Comparison of ENCODE assay signal across 8 cellular contexts in the genomic region with DNA sequence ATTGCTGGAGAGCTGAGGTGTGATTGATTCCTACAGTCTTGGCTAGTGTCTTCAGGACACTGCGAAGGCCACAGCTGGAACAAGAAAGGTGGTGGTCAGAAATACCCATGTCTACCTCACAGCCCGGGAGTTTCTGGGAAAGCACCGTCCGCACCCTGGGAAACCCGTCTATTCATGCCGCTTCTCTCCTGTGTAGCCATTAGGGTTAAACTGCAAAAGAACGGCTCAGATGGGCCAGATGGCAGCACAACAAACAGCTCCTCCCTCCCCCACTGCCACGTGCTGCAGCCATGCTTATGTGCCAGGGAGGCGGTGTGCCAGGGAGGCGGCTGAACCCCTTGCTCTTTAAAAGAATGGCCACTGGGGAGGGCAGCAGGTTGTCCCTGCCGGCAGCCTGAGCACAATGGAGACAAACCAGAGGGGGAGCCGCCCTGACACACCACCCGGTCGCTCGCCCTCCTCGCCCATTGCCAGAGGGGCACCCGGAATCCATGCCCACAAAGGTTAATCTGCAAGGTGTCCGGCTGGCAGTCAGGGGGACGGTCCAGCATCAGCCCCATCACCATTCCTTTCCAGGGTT.
DNase-seq lines count a peak whose midpoint lies in the region; ATAC-seq and TF ChIP-seq lines count a peak whose summit lies in the region.

No MANE protein-coding gene starts in this region.

- H3K36me3 ChIP-seq in HAP-1 (replicated peaks) (no peaks in the 10 kb centered on the region), OCI-LY7 (ENCODE audit: insufficient read depth, low read length) (no peaks in the 10 kb centered on the region), left lung (no peaks in the 10 kb centered on the region)

- peak overlapping the region; percentile 89 for H3K4me2 ChIP-seq in OCI-LY7 (ENCODE audit: low read length)

- peaks cover 25% of the 10 kb centered on the region for H3K36me3 Mint-ChIP-seq in central memory CD8-positive, alpha-beta T cell (ENCODE audit: insufficient read depth)

- peaks cover 79% of the 10 kb centered on the region for H3K4me1 Mint-ChIP-seq in central memory CD8-positive, alpha-beta T cell

- no peaks in the 10 kb centered on the region for H3K9me3 Mint-ChIP-seq in central memory CD8-positive, alpha-beta T cell

- H2AFZ ChIP-seq in OCI-LY7 (ENCODE audit: low read length), result no peak overlapping the region

- POLR2A ChIA-PET in OCI-LY7 (lab: Charles Lee), result interaction anchor here (0.7 to 7.1 kb wide), 9 partner anchors 8 to 42 kb away, joined by 3 to 127 read pairs (median 4); no protein-coding TSS in a partner anchor

- peaks cover 99% of the 10 kb centered on the region for H3K79me2 ChIP-seq in OCI-LY7 (ENCODE audit: insufficient read depth, low read depth, low read length)

- peak overlapping the region; percentile 18 for H3K4me3 ChIP-seq in HAP-1
- peak overlapping the region; percentile 62 for H3K4me3 ChIP-seq in OCI-LY7 (ENCODE audit: low read depth, low read length, poor library complexity, severe bottlenecking)
- peak overlapping the region; percentile 8 to 31 for H3K4me3 ChIP-seq in left lung

- DNase-seq in Ammon's horn (ENCODE audit: low spot score) (peak; percentile 97), HAP-1 (ENCODE audit: low spot score in 2 of 2) (peak in 1 of 2 experiments; percentile 53), OCI-LY7 (ENCODE audit: low spot score) (peak; percentile 67), left lung (peak; percentile 64 to 82)
- no peak for DNase-seq in central memory CD8-positive, alpha-beta T cell (ENCODE audit: low spot score in 2 of 2)
- peak; percentile 42 for DNase-seq in stimulated activated CD4-positive, alpha-beta T cell treated with anti-CD3 and anti-CD28 coated beads, Interleukin-4, amount 100 ng/mL, for 24 hours
- no peak for DNase-seq in stimulated activated naive CD4-positive, alpha-beta T cell treated with Interleukin-2 at 50 U/mL for 16 hours (lab: John Stamatoyannopoulos, UW)

- BruUV-seq in OCI-LY7 (replicated peaks; lab: Mats Ljungman, UMichigan), result no TSS peak

- H3K4me1 ChIP-seq in HAP-1 (peaks cover 23% of the 10 kb centered on the region), OCI-LY7 (ENCODE audit: insufficient read depth, low read length, poor library complexity, severe bottlenecking) (peaks cover 98% of the 10 kb centered on the region), left lung (peaks cover 35 to 85% of the 10 kb centered on the region in 2 donors)

- no peaks in the 10 kb centered on the region for H3K9me3 ChIP-seq in HAP-1
- H3K9me3 ChIP-seq in OCI-LY7 (ENCODE audit: low read length), result no peaks in the 10 kb centered on the region
- H3K9me3 ChIP-seq in left lung, result no peaks in the 10 kb centered on the region

- no peaks in the 10 kb centered on the region for H3K27me3 Mint-ChIP-seq in central memory CD8-positive, alpha-beta T cell

- in situ Hi-C loops in HAP-1 (cut with MboI; ENCODE audit: low sequenced_read_pairs), result loop anchor here (25.0 kb wide), 1 partner anchor 605 kb away; no protein-coding TSS in a partner anchor

- H3K27me3 ChIP-seq in HAP-1 (ENCODE audit: low read depth) (no peaks in the 10 kb centered on the region; the same call in 1 of the 2 replicates), left lung (no peaks in the 10 kb centered on the region)

- ATAC-seq in central memory CD8-positive, alpha-beta T cell (replicated peaks; ENCODE audit: extremely low read depth, poor library complexity, severe bottlenecking), result no peak
- peak; percentile 82 for ATAC-seq in left lung
- no peak for ATAC-seq in HG03045 (IDR thresholded peaks at IDR 0.05; ENCODE audit: unreplicated experiment)

- intact Hi-C loops in OCI-LY7 (cut with micrococcal nuclease; ENCODE audit: unreplicated experiment) (no loop called here), left lung (cut with DNase I) (no loop called here)

- H3K9me2 ChIP-seq in OCI-LY7 (ENCODE audit: insufficient read depth, low read length), result no peaks in the 10 kb centered on the region

- no peaks in the 10 kb centered on the region for H4K20me1 ChIP-seq in OCI-LY7 (ENCODE audit: insufficient read depth, low read length)

- TF ChIP-seq CTCF in OCI-LY7 (conservative IDR thresholded peaks at IDR 0.05; ENCODE audit: low read length) (no peak), left lung (IDR thresholded peaks at IDR 0.05) (no peak)

- CTCF ChIA-PET in OCI-LY7 (lab: Charles Lee; ENCODE audit: unreplicated experiment), result interaction anchor here (1.4 kb wide), 1 partner anchor 12 kb away, joined by 4 read pairs; no protein-coding TSS in a partner anchor

- peak overlapping the region; percentile 89 for H3K27ac Mint-ChIP-seq in central memory CD8-positive, alpha-beta T cell (ENCODE audit: low read depth)

- H3K4me3 Mint-ChIP-seq in central memory CD8-positive, alpha-beta T cell, result peak overlapping the region; percentile 55

- H3K27ac ChIP-seq in OCI-LY7 (ENCODE audit: low read depth, low read length, poor library complexity, severe bottlenecking) (peak overlapping the region; percentile 88), left lung (peak overlapping the region in 1 of 2 donors; percentile 18)

Comparison
In these comparisons a context has a peak if more than half of its experiments do, and no peak if none do; other contexts are left out.
1. DNase-seq: peak in Ammon's horn (single experiment), OCI-LY7 (single experiment), left lung (2 of 2) and stimulated activated CD4-positive, alpha-beta T cell treated with anti-CD3 and anti-CD28 coated beads, Interleukin-4, amount 100 ng/mL, for 24 hours (single experiment); none in central memory CD8-positive, alpha-beta T cell (0 of 2) and stimulated activated naive CD4-positive, alpha-beta T cell treated with Interleukin-2 at 50 U/mL for 16 hours (single experiment).
2. Peak in every context shown above with its lines, with median percentiles within 50 percentile points of each other: H3K4me3 ChIP-seq.